Comparison of ENCODE assay signal across 8 cellular contexts in the genomic region with DNA sequence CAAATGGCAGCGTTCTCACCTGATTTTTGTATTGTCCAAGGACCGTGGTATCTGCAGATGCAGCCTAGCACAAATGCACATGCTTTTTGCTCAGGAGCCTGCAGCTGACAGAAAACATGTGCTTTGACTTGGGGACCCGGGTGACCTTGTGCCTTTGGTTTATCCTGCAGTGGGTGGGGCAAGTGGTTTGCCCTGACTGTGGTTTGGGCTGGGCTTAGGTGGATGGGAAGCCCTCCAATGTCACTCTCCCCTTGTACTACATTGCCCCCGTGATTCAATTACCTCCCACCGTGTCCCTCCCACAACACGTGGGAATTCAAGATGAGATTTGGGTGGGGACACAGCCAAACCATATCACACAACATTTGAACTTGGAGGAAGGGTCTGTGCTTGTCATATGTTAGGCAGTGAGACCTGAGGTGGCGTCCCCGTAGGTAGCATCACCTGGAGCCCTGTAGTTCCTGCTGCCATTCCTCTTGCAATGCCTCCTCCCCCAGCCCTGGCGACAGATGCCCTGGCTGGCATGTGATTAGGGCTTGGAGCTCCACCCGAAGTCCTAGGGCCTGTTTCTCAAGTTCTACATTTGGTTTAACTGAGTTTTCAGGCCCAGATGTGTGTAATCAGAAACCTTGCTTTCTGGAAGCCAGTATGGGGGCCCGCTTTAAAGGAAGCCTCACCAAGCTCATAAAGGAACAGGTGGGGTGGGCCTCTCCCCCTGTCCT. TPM values are rescaled to one million over a fixed set of nuclear protein-coding genes. Genes with fewer than 3 reads are reported as not detected.
DNase-seq lines count a peak whose midpoint lies in the region; TF ChIP-seq lines count a peak whose summit lies in the region.

No MANE protein-coding gene starts in this region.

- H3K27ac ChIP-seq in SJSA1 (no peak overlapping the region), left ventricle myocardium inferior (replicated peaks) (peak overlapping the region; percentile 87), stomach (peak overlapping the region in 4 of 5 donors; percentile 1 to 86 (median 63)), adrenal gland (no peak overlapping the region)

- TF ChIP-seq CTCF in left ventricle myocardium inferior (IDR thresholded peaks at IDR 0.05; ENCODE audit: borderline replicate concordance) (no peak), stomach (IDR thresholded peaks at IDR 0.05) (no peak), adrenal gland (IDR thresholded peaks at IDR 0.05) (no peak)

- intact Hi-C loops in activated CD4-positive, alpha-beta T cell treated with anti-CD3 and anti-CD28 coated beads, Interleukin-2, amount 10 ng/mL, durations not matched to agents 24 days and 14 days (cut with micrococcal nuclease): loop anchor here (2.0 kb wide), 1 partner anchor 211 kb away; no protein-coding TSS in a partner anchor
- intact Hi-C loops in left ventricle myocardium inferior (cut with micrococcal nuclease): loop anchor here (10.0 kb wide), 1 partner anchor 101 kb away; no protein-coding TSS in a partner anchor
- intact Hi-C loops in stomach (cut with DNase I; ENCODE audit: low total_unique reads): no loop called here
- intact Hi-C loops in adrenal gland (cut with DNase I): loop anchor here in 1 of 2 donors (10.0 kb wide), 1 partner anchor 59 kb away; no protein-coding TSS in a partner anchor

- TF ChIP-seq EP300 in stomach (IDR thresholded peaks at IDR 0.05): no peak

- peak; percentile 66 for DNase-seq in activated CD4-positive, alpha-beta T cell treated with anti-CD3 and anti-CD28 coated beads, Interleukin-2, amount 10 ng/mL, durations not matched to agents 24 days and 14 days
- DNase-seq in activated CD4-positive, alpha-beta T cell treated with anti-CD3 and anti-CD28 coated beads, Interleukin-2, amount 50 U/mL, for 4 hours: no peak
- DNase-seq in SJSA1 (ENCODE audit: low read depth in 1 of 2, low spot score in 2 of 2) (no peak), left ventricle myocardium inferior (no peak), stomach (no peak), adrenal gland (no peak), NCI-H345 (lab: John Stamatoyannopoulos, UW) (no peak), SHP77 (lab: John Stamatoyannopoulos, UW) (no peak)

- H3K4me1 Mint-ChIP-seq in activated CD4-positive, alpha-beta T cell treated with anti-CD3 and anti-CD28 coated beads, Interleukin-2, amount 10 ng/mL, durations not matched to agents 24 days and 14 days: peaks cover 20% of the 10 kb centered on the region

- WGBS in stomach, 5 donors: 47 to 57% (median 53%) methylated on average over 11 of the region's 11 CpGs
- WGBS in adrenal gland, 4 donors: 56 to 67% (median 63%) methylated on average over 10 to 11 of the region's 11 CpGs

- H3K9me3 Mint-ChIP-seq in activated CD4-positive, alpha-beta T cell treated with anti-CD3 and anti-CD28 coated beads, Interleukin-2, amount 10 ng/mL, durations not matched to agents 24 days and 14 days: no peaks in the 10 kb centered on the region

- peak overlapping the region; percentile 90 for H3K4me3 Mint-ChIP-seq in activated CD4-positive, alpha-beta T cell treated with anti-CD3 and anti-CD28 coated beads, Interleukin-2, amount 10 ng/mL, durations not matched to agents 24 days and 14 days

- TF ChIP-seq POLR2A in stomach (IDR thresholded peaks at IDR 0.05) (no peak), adrenal gland (IDR thresholded peaks at IDR 0.05) (no peak)

- H3K4me1 ChIP-seq in SJSA1 (replicated peaks): peaks cover 64% of the 10 kb centered on the region
- H3K4me1 ChIP-seq in left ventricle myocardium inferior: peaks cover 53% of the 10 kb centered on the region
- peaks cover 24 to 60% (median 43%) of the 10 kb centered on the region in 4 donors for H3K4me1 ChIP-seq in stomach
- H3K4me1 ChIP-seq in adrenal gland (replicated peaks in 1 of 2): peaks cover 11 to 22% of the 10 kb centered on the region in 2 donors

- no peaks in the 10 kb centered on the region for H3K9me3 ChIP-seq in SJSA1 (replicated peaks)
- no peaks in the 10 kb centered on the region for H3K9me3 ChIP-seq in left ventricle myocardium inferior (replicated peaks)
- no peaks in the 10 kb centered on the region for H3K9me3 ChIP-seq in stomach
- no peaks in the 10 kb centered on the region for H3K9me3 ChIP-seq in adrenal gland (replicated peaks in 1 of 3)

- peaks cover 8% of the 10 kb centered on the region for H3K36me3 Mint-ChIP-seq in activated CD4-positive, alpha-beta T cell treated with anti-CD3 and anti-CD28 coated beads, Interleukin-2, amount 10 ng/mL, durations not matched to agents 24 days and 14 days (ENCODE audit: low read depth)

- H3K4me3 ChIP-seq in SJSA1 (peak overlapping the region; percentile 85), left ventricle myocardium inferior (peak overlapping the region; percentile 92), stomach (peak overlapping the region; percentile 65 to 83 (median 70)), adrenal gland (no peak overlapping the region)

- no peak overlapping the region for H3K27ac Mint-ChIP-seq in activated CD4-positive, alpha-beta T cell treated with anti-CD3 and anti-CD28 coated beads, Interleukin-2, amount 10 ng/mL, durations not matched to agents 24 days and 14 days

- H3K36me3 ChIP-seq in SJSA1 (peaks cover 25% of the 10 kb centered on the region), left ventricle myocardium inferior (no peaks in the 10 kb centered on the region), stomach (no peaks in the 10 kb centered on the region), adrenal gland (replicated peaks in 1 of 2) (no peaks in the 10 kb centered on the region)

- H3K27me3 ChIP-seq in SJSA1 (replicated peaks) (no peaks in the 10 kb centered on the region), left ventricle myocardium inferior (ENCODE audit: low read depth) (no peaks in the 10 kb centered on the region), stomach (peaks cover 0 to 47% (median 35%) of the 10 kb centered on the region in 3 donors), adrenal gland (peaks cover 37% of the 10 kb centered on the region)

- H3K27me3 Mint-ChIP-seq in activated CD4-positive, alpha-beta T cell treated with anti-CD3 and anti-CD28 coated beads, Interleukin-2, amount 10 ng/mL, durations not matched to agents 24 days and 14 days: peaks cover 9% of the 10 kb centered on the region

RNA-seq across cellular contexts. Expression of gene ANKRD33B, which starts 2.1 kb away (rescaled TPM):
- 21.0 and 21.7 TPM in 2 replicates for total RNA-seq in activated CD4-positive, alpha-beta T cell treated with anti-CD3 and anti-CD28 coated beads, Interleukin-2, amount 10 ng/mL, durations not matched to agents 24 days and 14 days
- total RNA-seq in SJSA1 (2014; rRNA removed; shearing (Covaris generic)): 10.2 and 10.3 TPM in 2 replicates
- total RNA-seq in left ventricle myocardium inferior (15.2 TPM), stomach (1 to 10 TPM in 4 of 5 donors, under 1 TPM in 1; 0.45 to 6.4 (median 2.8) TPM), adrenal gland (under 1 TPM; 0.14 to 0.69 (median 0.25) TPM)
- polyA plus RNA-seq in stomach (1 to 10 TPM in 1 of 3 donors, under 1 TPM in 2; 0.50 to 2.1 (median 0.58) TPM), adrenal gland (under 1 TPM; 0.16 to 0.30 (median 0.22) TPM)

Comparison
In these comparisons a context has a peak if more than half of its experiments do, and no peak if none do; other contexts are left out.
1. H3K27ac ChIP-seq: peak in left ventricle myocardium inferior (single experiment) and stomach (4 of 5); none in SJSA1 (single experiment) and adrenal gland (0 of 5).
2. H3K4me3 ChIP-seq: peak in SJSA1 (single experiment), left ventricle myocardium inferior (single experiment) and stomach (4 of 4); none in adrenal gland (0 of 4).